Comparison of ENCODE assay signal across 21 cellular contexts in genomic region chr2:102686479-102687439, GRCh38.
DNase-seq lines count a peak whose midpoint lies in the region; ATAC-seq and TF ChIP-seq lines count a peak whose summit lies in the region.
"Had no signal": no experiment of that assay in that cellular context is flagged by ENCODE, and none has a peak within 500 bp of the region (broad histone marks: within the 10 kb centered on the region; RNA-seq: fewer than 3 reads in every experiment).

No MANE protein-coding gene starts in this region.

- H3K36me3 Mint-ChIP-seq in activated CD8-positive, alpha-beta T cell treated with anti-CD3 and anti-CD28 coated beads for 36 hours (ENCODE audit: low read depth) = no peaks in the 10 kb centered on the region
- H3K36me3 Mint-ChIP-seq: natural killer cell treated with Interleukin-12 subunit alpha and Interleukin-12 subunit beta and Interleukin-15 and Interleukin-18, amount 100 ng/mL, for 72 hours had no signal

- no peaks in the 10 kb centered on the region for H3K27me3 ChIP-seq in upper lobe of left lung
- H3K27me3 ChIP-seq: BE2C, stomach had no signal

- POLR2A ChIA-PET in activated CD8-positive, alpha-beta T cell treated with anti-CD3 and anti-CD28 coated beads for 36 hours (lab: Charles Lee) = no interaction called here

- H3K9me3 Mint-ChIP-seq in activated CD8-positive, alpha-beta T cell treated with anti-CD3 and anti-CD28 coated beads for 36 hours = no peaks in the 10 kb centered on the region
- H3K9me3 Mint-ChIP-seq: activated CD4-positive, alpha-beta memory T cell treated with anti-CD3 and anti-CD28 coated beads, Interleukin-2, amount 10 ng/mL, durations not matched to agents 7 days and 5 days; activated naive CD4-positive, alpha-beta T cell treated with anti-CD3 and anti-CD28 coated beads for 36 hours; GM23338; IgD-negative memory B cell; natural killer cell treated with Interleukin-12 subunit alpha and Interleukin-12 subunit beta and Interleukin-15 and Interleukin-18, amount 100 ng/mL, for 72 hours; T-helper 1 cell treated with Interleukin-12 subunit alpha and Interleukin-12 subunit beta and Interleukin-4 antibody, amounts not matched to agents 30 μg/mL and 1 μg/mL, for 36 hours had no signal

- 57 to 76% methylated on average over 11 of the region's 11 CpGs for WGBS in upper lobe of left lung, 2 donors

- CTCF ChIA-PET in activated CD8-positive, alpha-beta T cell treated with anti-CD3 and anti-CD28 coated beads for 36 hours (lab: Charles Lee) = interaction anchor here (1.3 kb wide), 1 partner anchor 71 kb away, joined by 3 read pairs; no protein-coding TSS in a partner anchor

- H3K4me3 Mint-ChIP-seq in activated CD8-positive, alpha-beta T cell treated with anti-CD3 and anti-CD28 coated beads for 36 hours = no peak overlapping the region
- H3K4me3 Mint-ChIP-seq: activated CD4-positive, alpha-beta memory T cell treated with anti-CD3 and anti-CD28 coated beads, Interleukin-2, amount 10 ng/mL, durations not matched to agents 7 days and 5 days; activated naive CD4-positive, alpha-beta T cell treated with anti-CD3 and anti-CD28 coated beads for 36 hours; GM23338; IgD-negative memory B cell; natural killer cell treated with Interleukin-12 subunit alpha and Interleukin-12 subunit beta and Interleukin-15 and Interleukin-18, amount 100 ng/mL, for 72 hours; T-helper 1 cell treated with Interleukin-12 subunit alpha and Interleukin-12 subunit beta and Interleukin-4 antibody, amounts not matched to agents 30 μg/mL and 1 μg/mL, for 36 hours had no signal

- intact Hi-C loops in activated CD8-positive, alpha-beta T cell treated with anti-CD3 and anti-CD28 coated beads for 36 hours (cut with micrococcal nuclease) = no loop called here

- H3K27ac Mint-ChIP-seq in activated CD8-positive, alpha-beta T cell treated with anti-CD3 and anti-CD28 coated beads for 36 hours = no peak overlapping the region
- H3K27ac Mint-ChIP-seq: activated CD4-positive, alpha-beta memory T cell treated with anti-CD3 and anti-CD28 coated beads, Interleukin-2, amount 10 ng/mL, durations not matched to agents 7 days and 5 days; activated naive CD4-positive, alpha-beta T cell treated with anti-CD3 and anti-CD28 coated beads for 36 hours; GM23338; IgD-negative memory B cell; natural killer cell treated with Interleukin-12 subunit alpha and Interleukin-12 subunit beta and Interleukin-15 and Interleukin-18, amount 100 ng/mL, for 72 hours; T-helper 1 cell treated with Interleukin-12 subunit alpha and Interleukin-12 subunit beta and Interleukin-4 antibody, amounts not matched to agents 30 μg/mL and 1 μg/mL, for 36 hours had no signal

- no peaks in the 10 kb centered on the region for H3K9me3 ChIP-seq in upper lobe of left lung
- H3K9me3 ChIP-seq: BE2C, stomach had no signal

- TF ChIP-seq CTCF in activated CD8-positive, alpha-beta T cell treated with anti-CD3 and anti-CD28 coated beads for 36 hours (IDR thresholded peaks at IDR 0.05) = no peak
- TF ChIP-seq CTCF in upper lobe of left lung (IDR thresholded peaks at IDR 0.05) = no peak

- no peaks in the 10 kb centered on the region for H3K4me1 Mint-ChIP-seq in activated CD8-positive, alpha-beta T cell treated with anti-CD3 and anti-CD28 coated beads for 36 hours (ENCODE audit: low read depth)
- H3K4me1 Mint-ChIP-seq: activated CD4-positive, alpha-beta memory T cell treated with anti-CD3 and anti-CD28 coated beads, Interleukin-2, amount 10 ng/mL, durations not matched to agents 7 days and 5 days; GM23338 had no signal

- no peak for TF ChIP-seq EP300 in upper lobe of left lung (IDR thresholded peaks at IDR 0.05)

- ATAC-seq in GM19351 (IDR thresholded peaks at IDR 0.05; ENCODE audit: unreplicated experiment) (peak; percentile 92), upper lobe of left lung (ENCODE audit: low FRiP score in 2 of 2) (no peak)
- peak; percentile 80 for ATAC-seq in activated CD8-positive, alpha-beta T cell treated with anti-CD3 and anti-CD28 coated beads for 36 hours
- no peak for ATAC-seq in activated CD4-positive, CD25-positive, alpha-beta regulatory T cell treated with anti-CD3 and anti-CD28 coated beads, Interleukin-2, amount 50 U/mL, for 24 hours
- ATAC-seq: GM23338; left cardiac atrium; natural killer cell treated with Interleukin-12 subunit alpha and Interleukin-12 subunit beta and Interleukin-15 and Interleukin-18, amount 100 ng/mL, for 72 hours; right cardiac atrium had no signal

- H3K27me3 Mint-ChIP-seq in activated CD8-positive, alpha-beta T cell treated with anti-CD3 and anti-CD28 coated beads for 36 hours = peaks cover 2% of the 10 kb centered on the region

- no peaks in the 10 kb centered on the region for H3K4me1 ChIP-seq in upper lobe of left lung
- H3K4me1 ChIP-seq: BE2C had no signal

- H3K4me3 ChIP-seq in Jurkat, Clone E6-1 (ENCODE audit: low read length) = peak overlapping the region; percentile 6; the same call in 1 of the 2 replicates
- no peak overlapping the region for H3K4me3 ChIP-seq in upper lobe of left lung
- H3K4me3 ChIP-seq: GM23338, stomach had no signal

- no peak overlapping the region for H3K27ac ChIP-seq in upper lobe of left lung
- H3K27ac ChIP-seq: stomach had no signal

- no peak for TF ChIP-seq POLR2A in upper lobe of left lung (IDR thresholded peaks at IDR 0.05)

- DNase-seq in CMK (ENCODE audit: low read depth) (peak; percentile 39), upper lobe of left lung (no peak), ureter (ENCODE audit: low spot score) (no peak), NCI-H1930 (lab: John Stamatoyannopoulos, UW) (no peak)
- peak; percentile 72 for DNase-seq in Jurkat, Clone E6-1 (ENCODE audit: low read depth, low spot score)
- peak; percentile 31 for DNase-seq in activated CD8-positive, alpha-beta T cell treated with anti-CD3 and anti-CD28 coated beads for 36 hours
- DNase-seq: activated CD4-positive, alpha-beta memory T cell treated with anti-CD3 and anti-CD28 coated beads, Interleukin-2, amount 10 ng/mL, durations not matched to agents 7 days and 5 days; activated naive CD4-positive, alpha-beta T cell treated with anti-CD3 and anti-CD28 coated beads for 36 hours; BE2C; central memory CD4-positive, alpha-beta T cell; left cardiac atrium; NCI-H2107; right cardiac atrium; stimulated activated CD4-positive, alpha-beta T cell treated with anti-CD3 and anti-CD28 coated beads, Interleukin-4, amount 100 ng/mL, for 4 hours; stomach had no signal

- no peaks in the 10 kb centered on the region for H3K36me3 ChIP-seq in upper lobe of left lung
- H3K36me3 ChIP-seq: BE2C had no signal

Comparison
In these comparisons a context has a peak if more than half of its experiments do, and no peak if none do; other contexts are left out.
1. DNase-seq: peak in CMK (single experiment), Jurkat, Clone E6-1 (single experiment) and activated CD8-positive, alpha-beta T cell treated with anti-CD3 and anti-CD28 coated beads for 36 hours (single experiment); none in upper lobe of left lung (0 of 2), ureter (single experiment) and NCI-H1930 (0 of 2).
2. ATAC-seq: peak in GM19351 (single experiment) and activated CD8-positive, alpha-beta T cell treated with anti-CD3 and anti-CD28 coated beads for 36 hours (single experiment); none in upper lobe of left lung (0 of 2) and activated CD4-positive, CD25-positive, alpha-beta regulatory T cell treated with anti-CD3 and anti-CD28 coated beads, Interleukin-2, amount 50 U/mL, for 24 hours (0 of 2).